ENCODE assay signal across 1 cellular context in genomic region chr9:133058550-133059320, GRCh38.
TF ChIP-seq lines count a peak whose summit lies in the region.

No MANE protein-coding gene starts in this region.

TF ChIP-seq in K562, 482 proteins besides CTCF, POLR2A, EP300 and RAD21 (continued from another document and continues in another):
- TF ChIP-seq GTF2B (IDR thresholded peaks at IDR 0.05; ENCODE audit: extremely low read depth, insufficient read length) (no peak), IRF1 (CRISPR knock-in tag; IDR thresholded peaks at IDR 0.05; ENCODE audit: borderline replicate concordance) (no peak), ZNF41 (CRISPR knock-in tag; conservative IDR thresholded peaks at IDR 0.05) (no peak), ZNF766 (CRISPR knock-in tag; conservative IDR thresholded peaks at IDR 0.05) (peak; percentile 66; the same call in 1 of the 2 replicates), TCF7 (IDR thresholded peaks at IDR 0.05; ENCODE audit: borderline replicate concordance) (no peak), RBM39 (optimal IDR thresholded peaks at IDR 0.05; ENCODE audit: low read depth, low read length) (no peak), CHAMP1 (IDR thresholded peaks at IDR 0.05) (no peak), CBX3 (IDR thresholded peaks at IDR 0.05; ENCODE audit: borderline replicate concordance in 1 of 2, low read length in 2 of 2) (no peak), ZBTB33 (CRISPR knock-in tag; IDR thresholded peaks at IDR 0.05) (no peak), CREB5 (CRISPR knock-in tag; IDR thresholded peaks at IDR 0.05) (no peak), ZBTB17 (CRISPR knock-in tag; IDR thresholded peaks at IDR 0.05) (no peak), FOXJ2 (tag; IDR thresholded peaks at IDR 0.05) (no peak), CREB1 (IDR thresholded peaks at IDR 0.05) (no peak), CREB1 (CRISPR knock-in tag; IDR thresholded peaks at IDR 0.05) (no peak), BCOR (IDR thresholded peaks at IDR 0.05) (0 out of 2 replicates have a peak, but pooled peaks have one; percentile 28), NCOA2 (IDR thresholded peaks at IDR 0.05; ENCODE audit: partially characterized antibody in 2 of 2) (no peak), ETV1 (tag; conservative IDR thresholded peaks at IDR 0.05; ENCODE audit: low read depth) (no peak), TSHZ1 (CRISPR knock-in tag; IDR thresholded peaks at IDR 0.05) (no peak), SRSF9 (IDR thresholded peaks at IDR 0.05; ENCODE audit: borderline replicate concordance, low read depth, low read length) (no peak), GMEB1 (CRISPR knock-in tag; IDR thresholded peaks at IDR 0.05) (no peak), RBM22 (IDR thresholded peaks at IDR 0.05; ENCODE audit: low read depth, low read length, poor library complexity, severe bottlenecking) (no peak), GATAD2B (IDR thresholded peaks at IDR 0.05; ENCODE audit: borderline replicate concordance) (no peak), PRMT5 (CRISPR knock-in tag; IDR thresholded peaks at IDR 0.05) (no peak), DEAF1 (CRISPR knock-in tag; IDR thresholded peaks at IDR 0.05) (no peak), EP400 (IDR thresholded peaks at IDR 0.05) (no peak), KDM5B (IDR thresholded peaks at IDR 0.05; ENCODE audit: insufficient replicate concordance, low read depth, low read length) (no peak), REST (CRISPR knock-in tag; IDR thresholded peaks at IDR 0.05; ENCODE audit: low read depth) (no peak), ATF7 (IDR thresholded peaks at IDR 0.05) (peak; percentile 77), HDAC8 (tag; IDR thresholded peaks at IDR 0.05) (no peak), HSF4 (CRISPR knock-in tag; IDR thresholded peaks at IDR 0.05; ENCODE audit: borderline replicate concordance) (no peak), ATF3 (IDR thresholded peaks at IDR 0.05) (peak; percentile 90), ATF3 (CRISPR knock-in tag; conservative IDR thresholded peaks at IDR 0.05) (no peak; the same call in 1 of the 2 replicates), BCLAF1 (IDR thresholded peaks at IDR 0.05; ENCODE audit: borderline replicate concordance in 1 of 2, control insufficient read depth in 1 of 2, low read depth in 2 of 2, low read length in 1 of 2) (no peak)
